22 cellular contexts compared by ENCODE assay signal in genomic region chr3:19735111-19735510, GRCh38.
"Had no signal": no experiment of that assay in that cellular context is flagged by ENCODE, and none has a peak within 500 bp of the region (broad histone marks: within the 10 kb centered on the region; RNA-seq: fewer than 3 reads in every experiment).

No MANE protein-coding gene starts in this region.

- DNase-seq: activated CD4-positive, alpha-beta memory T cell treated with anti-CD3 and anti-CD28 coated beads, Interleukin-2, amount 10 ng/mL, durations not matched to agents 7 days and 5 days; activated CD4-positive, alpha-beta T cell treated with anti-CD3 and anti-CD28 coated beads for 48 hours; activated CD4-positive, CD25-positive, alpha-beta regulatory T cell; activated CD8-positive, alpha-beta memory T cell treated with anti-CD3 and anti-CD28 coated beads, Interleukin-2, amount 10 ng/mL, durations not matched to agents 7 days and 5 days; activated effector memory CD4-positive, alpha-beta T cell treated with Interleukin-2 at 50 U/mL for 16 hours; activated naive CD4-positive, alpha-beta T cell treated with anti-CD3 and anti-CD28 coated beads, Interleukin-2, amount 50 U/mL, for 16 hours; aorta; cortex of kidney; effector CD4-positive, alpha-beta T cell; heart right ventricle; immature natural killer cell; naive thymus-derived CD8-positive, alpha-beta T cell; pancreas; sigmoid colon; spleen; stimulated activated CD4-positive, alpha-beta T cell treated with anti-CD3 and anti-CD28 coated beads, Interleukin-4, amount 100 ng/mL, for 4 hours; T-cell; upper lobe of left lung had no signal

- H3K4me3 ChIP-seq: heart right ventricle, pancreas, sigmoid colon, spleen, thoracic aorta, upper lobe of left lung had no signal

- H3K4me1 ChIP-seq: pancreas, sigmoid colon, spleen, upper lobe of left lung had no signal

- H3K36me3 ChIP-seq: heart right ventricle, neutrophil, pancreas, sigmoid colon, spleen, thoracic aorta, upper lobe of left lung had no signal

- ATAC-seq: activated CD8-positive, alpha-beta memory T cell treated with anti-CD3 and anti-CD28 coated beads, Interleukin-2, amount 10 ng/mL, durations not matched to agents 7 days and 5 days; esophagus mucosa; heart right ventricle; naive thymus-derived CD8-positive, alpha-beta T cell; stimulated activated memory B cell treated with anti-CD40 and anti-IgM and Interleukin-4, amounts not matched to agents 10 μg/mL and 1 μg/mL and 100 μg/mL, for 72 hours; T-cell had no signal

- H3K9me3 ChIP-seq: heart right ventricle, neutrophil, pancreas, sigmoid colon, spleen, thoracic aorta, upper lobe of left lung had no signal

- H3K27ac ChIP-seq: heart right ventricle, neutrophil, pancreas, sigmoid colon, spleen, thoracic aorta, upper lobe of left lung had no signal
